8 cellular contexts compared by ENCODE assay signal in genomic region chr2:129877795-129878775, GRCh38.
DNase-seq lines count a peak whose midpoint lies in the region; ATAC-seq lines count a peak whose summit lies in the region.

No MANE protein-coding gene starts in this region.

- DNase-seq in stimulated activated CD8-positive, alpha-beta memory T cell treated with anti-CD3 and anti-CD28 coated beads, Interleukin-12 subunit alpha, Interleukin-12 subunit beta, amount 100 ng/mL, for 24 hours (ENCODE audit: extremely low read depth) = peak; percentile 9
- DNase-seq in stimulated activated CD8-positive, alpha-beta memory T cell treated with anti-CD3 and anti-CD28 coated beads, Interleukin-4, amount 100 ng/mL, for 48 hours = no peak
- DNase-seq in T-helper 17 cell (no peak), ureter (ENCODE audit: low spot score) (peak; percentile 41), GM19240 (ENCODE audit: insufficient read length, low spot score) (no peak)

- peaks cover 0 to 2% of the 10 kb centered on the region in 2 donors for H3K4me1 ChIP-seq in esophagus (ENCODE audit: control insufficient read depth in 2 of 2, insufficient read depth in 2 of 2, low read length in 1 of 2)
- H3K4me1 ChIP-seq in muscle layer of colon (ENCODE audit: insufficient read depth, low read length) = peaks cover 6% of the 10 kb centered on the region

- H3K36me3 ChIP-seq in esophagus (ENCODE audit: control insufficient read depth in 2 of 2, insufficient read depth in 2 of 2, low read length in 1 of 2) = no peaks in the 10 kb centered on the region
- H3K36me3 ChIP-seq in muscle layer of colon (ENCODE audit: insufficient read depth, low read length) = no peaks in the 10 kb centered on the region

- H3K4me3 ChIP-seq in esophagus (ENCODE audit: low read depth in 1 of 2, low read length in 2 of 2) (peak overlapping the region; percentile 26 to 82), muscle layer of colon (ENCODE audit: low read depth in 1 of 2, low read length in 2 of 2) (peak overlapping the region; percentile 48 to 71)

- H3K27ac Mint-ChIP-seq in T-helper 17 cell = peak overlapping the region; percentile 67

- WGBS in esophagus, 2 donors = 30 to 39% methylated on average over 38 to 49 of the region's 50 CpGs

- H3K4me1 Mint-ChIP-seq in T-helper 17 cell = peaks cover 4% of the 10 kb centered on the region

- H3K36me3 Mint-ChIP-seq in T-helper 17 cell (ENCODE audit: low read depth) = no peaks in the 10 kb centered on the region

- peak overlapping the region; percentile 63 for H3K4me3 Mint-ChIP-seq in T-helper 17 cell

- H3K27me3 ChIP-seq in esophagus (ENCODE audit: control insufficient read depth in 1 of 2, insufficient read depth in 2 of 2, low read length in 2 of 2) = no peaks in the 10 kb centered on the region
- H3K27me3 ChIP-seq in muscle layer of colon (ENCODE audit: control insufficient read depth in 1 of 2, insufficient read depth in 2 of 2, low read length in 2 of 2) = no peaks in the 10 kb centered on the region

- no peaks in the 10 kb centered on the region for H3K9me3 ChIP-seq in T-helper 17 cell (ENCODE audit: control insufficient read depth, low read length, poor library complexity, severe bottlenecking)
- no peaks in the 10 kb centered on the region for H3K9me3 ChIP-seq in esophagus (ENCODE audit: control insufficient read depth in 2 of 2, insufficient read depth in 1 of 2, low read depth in 1 of 2, low read length in 1 of 2)
- no peaks in the 10 kb centered on the region for H3K9me3 ChIP-seq in muscle layer of colon (ENCODE audit: low read length)

- peak; percentile 32 for ATAC-seq in HG03066 (IDR thresholded peaks at IDR 0.05; ENCODE audit: low read depth, unreplicated experiment)
- peak; percentile 53 for ATAC-seq in T-helper 17 cell

- H3K9ac ChIP-seq in muscle layer of colon (ENCODE audit: low read length) = peak overlapping the region; percentile 37

- H3K27ac ChIP-seq in esophagus (ENCODE audit: low read depth in 2 of 2, low read length in 1 of 2) (peak overlapping the region in 1 of 2 donors; percentile 34), muscle layer of colon (ENCODE audit: low read depth, low read length) (peak overlapping the region; percentile 73)

- peaks cover 14% of the 10 kb centered on the region for H3K27me3 Mint-ChIP-seq in T-helper 17 cell

Comparison
In these comparisons a context has a peak if more than half of its experiments do, and no peak if none do; other contexts are left out.
1. DNase-seq: peak in stimulated activated CD8-positive, alpha-beta memory T cell treated with anti-CD3 and anti-CD28 coated beads, Interleukin-12 subunit alpha, Interleukin-12 subunit beta, amount 100 ng/mL, for 24 hours (single experiment) and ureter (single experiment); none in stimulated activated CD8-positive, alpha-beta memory T cell treated with anti-CD3 and anti-CD28 coated beads, Interleukin-4, amount 100 ng/mL, for 48 hours (single experiment), T-helper 17 cell (0 of 3) and GM19240 (single experiment).